Comparison of ENCODE assay signal across 1 cellular context in the genomic region with DNA sequence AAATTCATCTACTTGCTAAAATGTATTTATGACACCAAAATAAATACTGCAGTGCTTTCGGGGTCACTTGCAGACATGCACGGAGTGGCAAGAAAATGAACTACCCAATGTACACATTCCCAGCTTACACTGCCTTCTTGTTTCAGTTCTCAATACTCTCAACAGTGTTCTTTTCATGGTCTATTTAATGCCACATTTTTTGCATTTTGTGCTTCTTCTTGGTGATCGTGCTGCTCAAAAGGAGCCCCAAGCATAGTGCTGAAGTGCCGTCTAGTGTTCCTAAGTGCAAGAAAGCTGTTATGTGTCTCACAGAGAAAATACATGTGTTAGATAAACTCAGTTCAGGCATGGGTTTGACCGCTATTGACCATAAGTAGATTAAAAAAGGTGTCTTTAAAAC.
TF ChIP-seq lines count a peak whose summit lies in the region.

No MANE protein-coding gene starts in this region.

TF ChIP-seq in WTC11, 78 proteins besides CTCF, POLR2A, EP300 and RAD21 (continued from another document):
- TF ChIP-seq ZNF532 (CRISPR knock-in tag; IDR thresholded peaks at IDR 0.05; ENCODE audit: borderline replicate concordance) (no peak), CREM (CRISPR knock-in tag; IDR thresholded peaks at IDR 0.05) (no peak), FOXP4 (CRISPR knock-in tag; IDR thresholded peaks at IDR 0.05) (no peak), NR1H2 (CRISPR knock-in tag; IDR thresholded peaks at IDR 0.05) (no peak)
